In the genomic region with DNA sequence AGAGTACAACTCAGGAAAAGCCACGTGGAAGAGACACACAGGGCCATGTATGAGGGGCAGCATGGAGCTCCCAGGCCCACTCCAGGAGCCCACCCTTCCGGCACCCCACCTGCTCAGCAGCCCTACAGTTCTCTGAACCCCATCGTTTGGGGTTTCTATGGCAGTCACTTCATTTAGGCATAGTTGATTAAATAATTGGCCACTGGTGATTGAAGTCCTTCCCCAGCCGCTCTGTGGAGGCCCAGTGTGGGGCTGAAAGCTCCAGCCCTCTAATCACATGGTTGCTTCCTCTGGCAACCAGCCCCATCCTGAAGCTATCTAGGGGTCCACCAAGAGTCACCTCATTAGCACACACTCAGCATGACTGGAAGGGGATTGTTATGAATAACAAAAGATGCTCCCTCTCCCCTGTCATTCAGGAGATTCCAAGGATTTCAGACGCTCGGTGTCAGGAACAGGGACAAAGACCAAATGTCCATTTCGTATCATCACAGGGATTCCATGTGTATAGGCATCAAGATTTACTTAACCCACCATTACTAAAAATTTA, we compare ENCODE assay signal across 13 cellular contexts. TPM values are rescaled to one million over a fixed set of nuclear protein-coding genes. Genes with fewer than 3 reads are reported as not detected.
"Had no signal": no experiment of that assay in that cellular context is flagged by ENCODE, and none has a peak within 500 bp of the region (broad histone marks: within the 10 kb centered on the region; RNA-seq: fewer than 3 reads in every experiment).

No MANE protein-coding gene starts in this region.

- H3K27ac ChIP-seq: breast epithelium, SJSA1 had no signal

- DNase-seq: NCI-H1092, NCI-H1417, NCI-H1694 treated with DMSO at 0.1 percent for 48 hours, NCI-H2029 treated with DMSO at 0.1 percent for 48 hours, NCI-H345, NCI-H510A had no signal

- H3K9me3 ChIP-seq: breast epithelium, SJSA1 had no signal

- H3K36me3 ChIP-seq: breast epithelium, SJSA1 had no signal

- FAIRE-seq: RCC 7860 had no signal

- H3K4me1 ChIP-seq: breast epithelium, SJSA1 had no signal

- H3K4me3 ChIP-seq: breast epithelium, SJSA1 had no signal

RNA-seq across cellular contexts. Expression of gene S100A7A, which starts 12.2 kb away (rescaled TPM):
- total RNA-seq: activated CD8-positive, alpha-beta memory T cell treated with anti-CD3 and anti-CD28 coated beads, Interleukin-2, amount 10 ng/mL, durations not matched to agents 7 days and 5 days; activated T-helper 1 cell treated with anti-CD3 and anti-CD28 coated beads, Interleukin-12 subunit alpha, Interleukin-12 subunit beta, Interleukin-2, Interleukin-4 antibody, amounts not matched to agents 30 ng/mL and 10 ng/mL and 1 ng/mL, durations not matched to agents 14 hours and 24 hours and 36 hours; aorta; breast epithelium; SJSA1; WTC11 had no signal
- polyA plus RNA-seq: aorta had no signal

RNA-seq across cellular contexts. Expression of gene S100A8, which starts 13.3 kb away (rescaled TPM):
- total RNA-seq: activated CD8-positive, alpha-beta memory T cell treated with anti-CD3 and anti-CD28 coated beads, Interleukin-2, amount 10 ng/mL, durations not matched to agents 7 days and 5 days; activated T-helper 1 cell treated with anti-CD3 and anti-CD28 coated beads, Interleukin-12 subunit alpha, Interleukin-12 subunit beta, Interleukin-2, Interleukin-4 antibody, amounts not matched to agents 30 ng/mL and 10 ng/mL and 1 ng/mL, durations not matched to agents 14 hours and 24 hours and 36 hours; SJSA1; WTC11 had no signal

RNA-seq across cellular contexts. Expression of gene S100A12, which starts 28.7 kb away (rescaled TPM):
- total RNA-seq: activated CD8-positive, alpha-beta memory T cell treated with anti-CD3 and anti-CD28 coated beads, Interleukin-2, amount 10 ng/mL, durations not matched to agents 7 days and 5 days; activated T-helper 1 cell treated with anti-CD3 and anti-CD28 coated beads, Interleukin-12 subunit alpha, Interleukin-12 subunit beta, Interleukin-2, Interleukin-4 antibody, amounts not matched to agents 30 ng/mL and 10 ng/mL and 1 ng/mL, durations not matched to agents 14 hours and 24 hours and 36 hours; SJSA1; WTC11 had no signal

RNA-seq across cellular contexts. Expression of gene S100A9, which starts 46.5 kb away (rescaled TPM):
- total RNA-seq: activated CD8-positive, alpha-beta memory T cell treated with anti-CD3 and anti-CD28 coated beads, Interleukin-2, amount 10 ng/mL, durations not matched to agents 7 days and 5 days; activated T-helper 1 cell treated with anti-CD3 and anti-CD28 coated beads, Interleukin-12 subunit alpha, Interleukin-12 subunit beta, Interleukin-2, Interleukin-4 antibody, amounts not matched to agents 30 ng/mL and 10 ng/mL and 1 ng/mL, durations not matched to agents 14 hours and 24 hours and 36 hours; SJSA1 had no signal

RNA-seq across cellular contexts. Expression of gene PGLYRP4, which starts 55.5 kb away (rescaled TPM):
- total RNA-seq: activated CD8-positive, alpha-beta memory T cell treated with anti-CD3 and anti-CD28 coated beads, Interleukin-2, amount 10 ng/mL, durations not matched to agents 7 days and 5 days; activated T-helper 1 cell treated with anti-CD3 and anti-CD28 coated beads, Interleukin-12 subunit alpha, Interleukin-12 subunit beta, Interleukin-2, Interleukin-4 antibody, amounts not matched to agents 30 ng/mL and 10 ng/mL and 1 ng/mL, durations not matched to agents 14 hours and 24 hours and 36 hours; aorta; breast epithelium; SJSA1; WTC11 had no signal
- polyA plus RNA-seq: aorta had no signal
